8 cellular contexts compared by ENCODE assay signal in genomic region chr17:3965123-3965800, GRCh38. TPM values are rescaled to one million over a fixed set of nuclear protein-coding genes. Genes with fewer than 3 reads are reported as not detected.
A peak's percentile ranks its signal among the peaks of the same experiment; 100 is the strongest.
DNase-seq lines count a peak whose midpoint lies in the region; ATAC-seq, FAIRE-seq and TF ChIP-seq lines count a peak whose summit lies in the region.

No MANE protein-coding gene starts in this region.

- no peak for TF ChIP-seq RAD21 in HCT116 (IDR thresholded peaks at IDR 0.05; ENCODE audit: low read depth)

- peaks cover 26 to 43% (median 35%) of the 10 kb centered on the region in 4 donors for H3K4me1 Mint-ChIP-seq in CD4-positive, alpha-beta memory T cell
- peaks cover 40% of the 10 kb centered on the region for H3K4me1 Mint-ChIP-seq in activated CD4-positive, alpha-beta T cell treated with anti-CD3 and anti-CD28 coated beads for 36 hours
- peaks cover 8% of the 10 kb centered on the region for H3K4me1 Mint-ChIP-seq in mesothelial cell of epicardium

- peak overlapping the region; percentile 77 for H3K27ac ChIP-seq in CD4-positive, alpha-beta memory T cell (ENCODE audit: low read depth, low read length)
- peak overlapping the region; percentile 80 for H3K27ac ChIP-seq in HCT116 (ENCODE audit: low read depth, low read length)

- peak overlapping the region; percentile 90 to 94 (median 93) for H3K4me3 Mint-ChIP-seq in CD4-positive, alpha-beta memory T cell
- peak overlapping the region; percentile 81 for H3K4me3 Mint-ChIP-seq in activated CD4-positive, alpha-beta T cell treated with anti-CD3 and anti-CD28 coated beads for 36 hours
- H3K4me3 Mint-ChIP-seq in mesothelial cell of epicardium, result peak overlapping the region; percentile 46

- TF ChIP-seq CTCF in HCT116 (IDR thresholded peaks at IDR 0.05 in 2 of 3, conservative IDR thresholded peaks at IDR 0.05 in 1 of 3; ENCODE audit: borderline replicate concordance in 1 of 3, insufficient read depth in 1 of 3, low read depth in 2 of 3, low read length in 2 of 3) (no peak), mesothelial cell of epicardium (IDR thresholded peaks at IDR 0.05; ENCODE audit: unreplicated experiment) (no peak)

- H3K79me2 ChIP-seq in HCT116 (ENCODE audit: insufficient read depth, low read length), result no peaks in the 10 kb centered on the region

- no peaks in the 10 kb centered on the region for H3K9me2 ChIP-seq in HCT116 (ENCODE audit: insufficient read depth)

- H3K4me3 ChIP-seq in CD4-positive, alpha-beta memory T cell (ENCODE audit: low read length in 2 of 2), result peak overlapping the region; percentile 76 to 80
- H3K4me3 ChIP-seq in HCT116 (replicated peaks in 1 of 2; ENCODE audit: low read depth in 1 of 2, low read length in 2 of 2), result peak overlapping the region; percentile 53 to 69

- peak overlapping the region; percentile 37 for H3K9ac ChIP-seq in HCT116 (ENCODE audit: low read length)

- BruUV-seq in HCT116 (replicated peaks; lab: Mats Ljungman, UMichigan), result no TSS peak

- peak overlapping the region; percentile 87 to 98 (median 96) for H3K27ac Mint-ChIP-seq in CD4-positive, alpha-beta memory T cell
- peak overlapping the region; percentile 93 for H3K27ac Mint-ChIP-seq in activated CD4-positive, alpha-beta T cell treated with anti-CD3 and anti-CD28 coated beads for 36 hours
- no peak overlapping the region for H3K27ac Mint-ChIP-seq in mesothelial cell of epicardium

- H3K36me3 Mint-ChIP-seq in CD4-positive, alpha-beta memory T cell, result peaks cover 6 to 18% of the 10 kb centered on the region in 2 donors
- H3K36me3 Mint-ChIP-seq in activated CD4-positive, alpha-beta T cell treated with anti-CD3 and anti-CD28 coated beads for 36 hours (ENCODE audit: low read depth), result peaks cover 2% of the 10 kb centered on the region
- no peaks in the 10 kb centered on the region for H3K36me3 Mint-ChIP-seq in mesothelial cell of epicardium

- H3K27me3 ChIP-seq in CD4-positive, alpha-beta memory T cell (ENCODE audit: insufficient read depth, low read length), result no peaks in the 10 kb centered on the region
- H3K27me3 ChIP-seq in HCT116 (ENCODE audit: insufficient read depth, low read length), result no peaks in the 10 kb centered on the region

- no peaks in the 10 kb centered on the region for H3K9me3 Mint-ChIP-seq in CD4-positive, alpha-beta memory T cell
- no peaks in the 10 kb centered on the region for H3K9me3 Mint-ChIP-seq in activated CD4-positive, alpha-beta T cell treated with anti-CD3 and anti-CD28 coated beads for 36 hours (ENCODE audit: low read depth)
- H3K9me3 Mint-ChIP-seq in mesothelial cell of epicardium, result no peaks in the 10 kb centered on the region

- H3K4me2 ChIP-seq in HCT116 (ENCODE audit: low read length), result peak overlapping the region; percentile 98

- H2AFZ ChIP-seq in HCT116 (ENCODE audit: low read depth, low read length, poor library complexity, severe bottlenecking), result peak overlapping the region; percentile 97

- peak; percentile 81 for ATAC-seq in HCT116
- peak; percentile 75 for ATAC-seq in activated CD4-positive, alpha-beta T cell treated with anti-CD3 and anti-CD28 coated beads for 36 hours

- intact Hi-C loops in CD4-positive, alpha-beta memory T cell (cut with micrococcal nuclease), result loop anchor here (1.0 to 2.0 kb wide), 4 partner anchors 20 to 118 kb away; partner anchors contain the start of gene NCBP3
- intact Hi-C loops in HCT116 (cut with micrococcal nuclease), result no loop called here
- intact Hi-C loops in activated CD4-positive, alpha-beta T cell treated with anti-CD3 and anti-CD28 coated beads for 36 hours (cut with DNase I, micrococcal nuclease), result loop anchor here (2.0 to 10.0 kb wide), 4 partner anchors 180 to 1570 kb away; partner anchors contain the start of genes CYB5D2 (in 1 of the 2), PFN1 (in 1 of the 2), RNF167 (in 1 of the 2) and SLC25A11 (in 1 of the 2)

- RAD21 ChIA-PET in HCT116 (lab: Charles Lee; ENCODE audit: low non-redundant PET in 1 of 2, low total read pairs in 2 of 2, uncharacterized antibody in 2 of 2, unreplicated experiment in 2 of 2), result interaction anchor here (0.6 to 1.5 kb wide), 2 partner anchors 51 to 1026 kb away, joined by 6 to 7 read pairs; no protein-coding TSS in a partner anchor

- CTCF ChIA-PET in CD4-positive, alpha-beta memory T cell (lab: Charles Lee; ENCODE audit: partially characterized antibody), result interaction anchor here (0.6 to 2.7 kb wide), 15 partner anchors 14 to 227 kb away, joined by 3 to 23 read pairs (median 4); no protein-coding TSS in a partner anchor
- CTCF ChIA-PET in HCT116 (lab: Charles Lee), result interaction anchor here (0.8 to 1.3 kb wide), 3 partner anchors 51 to 228 kb away, joined by 3 to 5 read pairs (median 3); partner anchors contain the start of gene NCBP3
- CTCF ChIA-PET in activated CD4-positive, alpha-beta T cell treated with anti-CD3 and anti-CD28 coated beads for 36 hours (lab: Charles Lee), result interaction anchor here (0.6 to 2.8 kb wide), 10 partner anchors 11 to 245 kb away, joined by 3 to 17 read pairs (median 4); partner anchors contain the start of gene CAMKK1

- POLR2A ChIA-PET in CD4-positive, alpha-beta memory T cell (lab: Charles Lee; ENCODE audit: partially characterized antibody), result interaction anchor here (0.5 to 5.0 kb wide), 23 partner anchors 9 to 1150 kb away, joined by 3 to 46 read pairs (median 4); partner anchors contain the start of genes CAMKK1, CYB5D2, NCBP3 and P2RX1
- POLR2A ChIA-PET in HCT116 (lab: Charles Lee), result interaction anchor here (0.8 to 1.8 kb wide), 5 partner anchors 14 to 51 kb away, joined by 3 to 6 read pairs (median 3); no protein-coding TSS in a partner anchor
- POLR2A ChIA-PET in activated CD4-positive, alpha-beta T cell treated with anti-CD3 and anti-CD28 coated beads for 36 hours (lab: Charles Lee), result interaction anchor here (1.0 to 1.2 kb wide), 5 partner anchors 14 to 178 kb away, joined by 3 to 4 read pairs (median 3); partner anchors contain the start of genes CYB5D2 and ZZEF1

- peaks cover 5% of the 10 kb centered on the region for H3K36me3 ChIP-seq in CD4-positive, alpha-beta memory T cell (ENCODE audit: insufficient read depth, low read length)
- H3K36me3 ChIP-seq in HCT116 (ENCODE audit: control insufficient read depth in 1 of 2, insufficient read depth in 2 of 2, low read length in 2 of 2), result no peaks in the 10 kb centered on the region

- no peaks in the 10 kb centered on the region for H3K9me3 ChIP-seq in CD4-positive, alpha-beta memory T cell (ENCODE audit: control insufficient read depth in 1 of 2, low read length in 2 of 2)
- no peaks in the 10 kb centered on the region for H3K9me3 ChIP-seq in HCT116 (ENCODE audit: control insufficient read depth in 1 of 2, insufficient read depth in 1 of 2, low read depth in 1 of 2, low read length in 2 of 2)

- no peak for FAIRE-seq in frontal cortex (lab: Jason Lieb, UNC)

- peak; percentile 65 for TF ChIP-seq POLR2A in HCT116 (IDR thresholded peaks at IDR 0.05; ENCODE audit: borderline replicate concordance, extremely low read depth, insufficient read depth, insufficient read length)

- H3K27me3 Mint-ChIP-seq in CD4-positive, alpha-beta memory T cell, result no peaks in the 10 kb centered on the region
- no peaks in the 10 kb centered on the region for H3K27me3 Mint-ChIP-seq in activated CD4-positive, alpha-beta T cell treated with anti-CD3 and anti-CD28 coated beads for 36 hours
- H3K27me3 Mint-ChIP-seq in mesothelial cell of epicardium (ENCODE audit: low read depth), result peaks cover 76% of the 10 kb centered on the region

- peak; percentile 58 to 82 (median 65) for DNase-seq in CD4-positive, alpha-beta memory T cell
- DNase-seq in HCT116 (ENCODE audit: low read depth, low spot score) (peak; percentile 22), NCI-H460 (ENCODE audit: extremely low read depth, low read depth) (peak; percentile 61), mesothelial cell of epicardium (ENCODE audit: low spot score in 2 of 2, unreplicated experiment in 2 of 2) (no peak), frontal cortex (ENCODE audit: low spot score in 2 of 2) (no peak)
- DNase-seq in activated CD4-positive, alpha-beta T cell treated with anti-CD3 and anti-CD28 coated beads for 36 hours, result peak; percentile 86
- peak; percentile 60 for DNase-seq in effector CD4-positive, alpha-beta T cell
- DNase-seq in stimulated activated CD8-positive, alpha-beta memory T cell treated with anti-CD3 and anti-CD28 coated beads, Interleukin-4, amount 100 ng/mL, for 48 hours, result peak; percentile 80

- no peaks in the 10 kb centered on the region for H4K20me1 ChIP-seq in HCT116 (ENCODE audit: insufficient read depth)

- H3K4me1 ChIP-seq in CD4-positive, alpha-beta memory T cell (ENCODE audit: insufficient read depth, low read length), result peaks cover 37% of the 10 kb centered on the region
- H3K4me1 ChIP-seq in HCT116 (ENCODE audit: control insufficient read depth in 1 of 2, insufficient read depth in 2 of 2, low read length in 2 of 2), result peaks cover 11 to 26% of the 10 kb centered on the region in 2 experiments; a peak in 3 of 4 replicates

TF ChIP-seq in HCT116, 20 proteins besides CTCF, POLR2A, EP300 and RAD21:
- TF ChIP-seq JUND (IDR thresholded peaks at IDR 0.05) (no peak), POLR2AphosphoS5 (IDR thresholded peaks at IDR 0.05; ENCODE audit: low read depth, low read length) (peak; percentile 69)

RNA-seq across cellular contexts. Expression of gene ATP2A3, which starts 1.0 kb away (rescaled TPM):
- 100 to 1,000 TPM; 157 to 177 TPM for total RNA-seq in CD4-positive, alpha-beta memory T cell
- 10 to 100 TPM; 34.4 to 89.0 TPM for polyA plus RNA-seq in CD4-positive, alpha-beta memory T cell
- total RNA-seq in HCT116 (2021; ENCODE audit: unreplicated experiment) (23.1 TPM), mesothelial cell of epicardium (4.1 to 4.6 TPM (median 4.1 TPM) in 3 replicates), frontal cortex (2.4 TPM)
- polyA plus RNA-seq in HCT116 (2012), result 18.9 and 23.7 TPM in 2 replicates
- total RNA-seq in NCI-H460 (2014; rRNA removed; shearing (Covaris generic)), result 3.5 and 3.6 TPM in 2 replicates
- 1.3 and 4.4 TPM in 2 replicates for polyA plus RNA-seq in NCI-H460 (2014; cell fraction: nucleus; rRNA removed)
- 10 to 100 TPM; 92.6 to 98.3 TPM for total RNA-seq in activated CD4-positive, alpha-beta T cell treated with anti-CD3 and anti-CD28 coated beads for 36 hours

RNA-seq across cellular contexts. Expression of gene P2RX1, which starts 49.0 kb away (rescaled TPM):
- total RNA-seq in CD4-positive, alpha-beta memory T cell, result not detected
- not detected for polyA plus RNA-seq in CD4-positive, alpha-beta memory T cell
- total RNA-seq in HCT116 (2021; ENCODE audit: unreplicated experiment), result not detected
- not detected in 2 replicates for polyA plus RNA-seq in HCT116 (2012)
- not detected in 2 replicates for total RNA-seq in NCI-H460 (2014; rRNA removed; shearing (Covaris generic))
- polyA plus RNA-seq in NCI-H460 (2014; cell fraction: nucleus; rRNA removed), result 0.07 TPM in 1 of 2 replicates, not detected in the other
- total RNA-seq in activated CD4-positive, alpha-beta T cell treated with anti-CD3 and anti-CD28 coated beads for 36 hours, result under 1 TPM; 0.72 to 0.89 TPM
- total RNA-seq in mesothelial cell of epicardium, result 0.16 to 0.22 TPM (median 0.18 TPM) in 3 replicates
- total RNA-seq in frontal cortex, result not detected

Comparison
In these comparisons a context has a peak if more than half of its experiments do, and no peak if none do; other contexts are left out.
1. DNase-seq: peak in CD4-positive, alpha-beta memory T cell (5 of 5), HCT116 (single experiment), NCI-H460 (single experiment), activated CD4-positive, alpha-beta T cell treated with anti-CD3 and anti-CD28 coated beads for 36 hours (single experiment), effector CD4-positive, alpha-beta T cell (single experiment) and stimulated activated CD8-positive, alpha-beta memory T cell treated with anti-CD3 and anti-CD28 coated beads, Interleukin-4, amount 100 ng/mL, for 48 hours (single experiment); none in mesothelial cell of epicardium (0 of 2) and frontal cortex (0 of 2).
2. Peak in every context shown above with its lines, with median percentiles within 50 percentile points of each other: H3K4me3 Mint-ChIP-seq.